Comparison of ENCODE assay signal across 12 cellular contexts in genomic region chr17:16377804-16378400, GRCh38. TPM values are rescaled to one million over a fixed set of nuclear protein-coding genes. Genes with fewer than 3 reads are reported as not detected.
DNase-seq lines count a peak whose midpoint lies in the region; ATAC-seq, FAIRE-seq and TF ChIP-seq lines count a peak whose summit lies in the region.
"Had no signal": no experiment of that assay in that cellular context is flagged by ENCODE, and none has a peak within 500 bp of the region (broad histone marks: within the 10 kb centered on the region; RNA-seq: fewer than 3 reads in every experiment).

No MANE protein-coding gene starts in this region.

- H3K27me3 Mint-ChIP-seq in astrocyte (ENCODE audit: low read depth, unreplicated experiment) = no peaks in the 10 kb centered on the region
- no peaks in the 10 kb centered on the region for H3K27me3 Mint-ChIP-seq in activated CD8-positive, alpha-beta T cell treated with anti-CD3 and anti-CD28 coated beads, Interleukin-2, amount 10 ng/mL, durations not matched to agents 7 days and 5 days (ENCODE audit: low read depth)

- ATAC-seq in activated CD8-positive, alpha-beta T cell treated with anti-CD3 and anti-CD28 coated beads, Interleukin-2, amount 10 ng/mL, durations not matched to agents 7 days and 5 days = no peak

- peaks cover 21% of the 10 kb centered on the region for H3K79me2 ChIP-seq in astrocyte (ENCODE audit: insufficient read depth, low read length)

- H3K36me3 ChIP-seq in astrocyte (ENCODE audit: insufficient read depth, low read length) = peaks cover 6% of the 10 kb centered on the region
- peaks cover 8% of the 10 kb centered on the region for H3K36me3 ChIP-seq in H7 (replicated peaks; ENCODE audit: control insufficient read depth, insufficient read depth, low read length)

- H2AFZ ChIP-seq in astrocyte (ENCODE audit: low read depth, low read length) = no peak overlapping the region

- no peak overlapping the region for H3K4me2 ChIP-seq in astrocyte (ENCODE audit: low read length)

- no peaks in the 10 kb centered on the region for H3K9me3 ChIP-seq in astrocyte (ENCODE audit: insufficient read depth, low read depth, low read length)

- H3K4me1 ChIP-seq in astrocyte (ENCODE audit: insufficient read depth, low read length) = peaks cover 6% of the 10 kb centered on the region

- POLR2A ChIA-PET in activated CD8-positive, alpha-beta T cell treated with anti-CD3 and anti-CD28 coated beads, Interleukin-2, amount 10 ng/mL, durations not matched to agents 7 days and 5 days (lab: Charles Lee) = interaction anchor here (0.6 kb wide), 1 partner anchor 75 kb away, joined by 3 read pairs; no protein-coding TSS in a partner anchor

- H3K27me3 ChIP-seq in astrocyte (ENCODE audit: insufficient read depth, low read length) = no peaks in the 10 kb centered on the region
- H3K27me3 ChIP-seq in H7 (ENCODE audit: control insufficient read depth, insufficient read depth, low read length) = no peaks in the 10 kb centered on the region

- no peak overlapping the region for H3K27ac ChIP-seq in astrocyte (ENCODE audit: low read depth, low read length)
- H3K27ac ChIP-seq: VCaP had no signal

- peaks cover 20% of the 10 kb centered on the region for H4K20me1 ChIP-seq in astrocyte (ENCODE audit: insufficient read depth, low read length)

- peaks cover 4% of the 10 kb centered on the region for H3K4me1 Mint-ChIP-seq in astrocyte (ENCODE audit: low read depth, unreplicated experiment)
- peaks cover 19% of the 10 kb centered on the region for H3K4me1 Mint-ChIP-seq in activated CD8-positive, alpha-beta T cell treated with anti-CD3 and anti-CD28 coated beads, Interleukin-2, amount 10 ng/mL, durations not matched to agents 7 days and 5 days (ENCODE audit: low read depth)

- CTCF ChIA-PET in activated CD8-positive, alpha-beta T cell treated with anti-CD3 and anti-CD28 coated beads, Interleukin-2, amount 10 ng/mL, durations not matched to agents 7 days and 5 days (lab: Charles Lee) = interaction anchor here (1.2 to 2.9 kb wide), 2 partner anchors 14 to 25 kb away, joined by 5 to 20 read pairs; partner anchors contain the start of gene CENPV

- H3K4me3 ChIP-seq in astrocyte (ENCODE audit: insufficient read depth, low read depth, low read length) (no peak overlapping the region), fibroblast of villous mesenchyme (ENCODE audit: low read depth, low read length) (no peak overlapping the region), H7 (ENCODE audit: insufficient read depth, low read depth, low read length) (no peak overlapping the region)

- no peak overlapping the region for H3K4me3 Mint-ChIP-seq in astrocyte (ENCODE audit: unreplicated experiment)
- no peak overlapping the region for H3K4me3 Mint-ChIP-seq in activated CD8-positive, alpha-beta T cell treated with anti-CD3 and anti-CD28 coated beads, Interleukin-2, amount 10 ng/mL, durations not matched to agents 7 days and 5 days

- peaks cover 12% of the 10 kb centered on the region for H3K36me3 Mint-ChIP-seq in astrocyte (ENCODE audit: low read depth, unreplicated experiment)
- peaks cover 22% of the 10 kb centered on the region for H3K36me3 Mint-ChIP-seq in activated CD8-positive, alpha-beta T cell treated with anti-CD3 and anti-CD28 coated beads, Interleukin-2, amount 10 ng/mL, durations not matched to agents 7 days and 5 days (ENCODE audit: low read depth)

- H3K9ac ChIP-seq in astrocyte (ENCODE audit: low read length) = no peak overlapping the region

- peaks cover 3% of the 10 kb centered on the region for H3K9me3 Mint-ChIP-seq in astrocyte (ENCODE audit: unreplicated experiment)
- no peaks in the 10 kb centered on the region for H3K9me3 Mint-ChIP-seq in activated CD8-positive, alpha-beta T cell treated with anti-CD3 and anti-CD28 coated beads, Interleukin-2, amount 10 ng/mL, durations not matched to agents 7 days and 5 days (ENCODE audit: insufficient read depth)
- H3K9me3 Mint-ChIP-seq: immature natural killer cell had no signal

- no peak for FAIRE-seq in astrocyte (lab: Jason Lieb, UNC)

- no peak overlapping the region for H3K27ac Mint-ChIP-seq in astrocyte (ENCODE audit: unreplicated experiment)
- no peak overlapping the region for H3K27ac Mint-ChIP-seq in activated CD8-positive, alpha-beta T cell treated with anti-CD3 and anti-CD28 coated beads, Interleukin-2, amount 10 ng/mL, durations not matched to agents 7 days and 5 days

- DNase-seq in EH (ENCODE audit: low read depth) = peak; percentile 16
- peak; percentile 54 for DNase-seq in astrocyte (ENCODE audit: low read depth)
- peak; percentile 29 for DNase-seq in fibroblast of villous mesenchyme (ENCODE audit: low read depth)
- peak; percentile 81 for DNase-seq in putamen (ENCODE audit: low spot score)
- no peak for DNase-seq in NCI-H2227 treated with DMSO at 0.1 percent for 48 hours (lab: John Stamatoyannopoulos, UW)
- DNase-seq in activated CD8-positive, alpha-beta T cell treated with anti-CD3 and anti-CD28 coated beads, Interleukin-2, amount 10 ng/mL, durations not matched to agents 7 days and 5 days = no peak
- no peak for DNase-seq in DMS153 (lab: John Stamatoyannopoulos, UW)
- no peak for DNase-seq in H7
- DNase-seq: CD4-positive, CD25-positive, alpha-beta regulatory T cell; immature natural killer cell; NCI-H1694 had no signal

- TF ChIP-seq CTCF in astrocyte (IDR thresholded peaks at IDR 0.05; ENCODE audit: insufficient read depth, low read depth, low read length) (no peak), fibroblast of villous mesenchyme (IDR thresholded peaks at IDR 0.05; ENCODE audit: insufficient read depth, low read depth, low read length) (no peak)

RNA-seq across cellular contexts. Expression of gene UBB, which starts 3.0 kb away (rescaled TPM):
- total RNA-seq in astrocyte (1,755 and 1,783 TPM in 2 replicates), fibroblast of villous mesenchyme (1,346 and 1,383 TPM in 2 replicates)
- total RNA-seq in activated CD8-positive, alpha-beta T cell treated with anti-CD3 and anti-CD28 coated beads, Interleukin-2, amount 10 ng/mL, durations not matched to agents 7 days and 5 days = 1,000 to 10,000 TPM; 1,415 to 1,441 TPM
- 1,890 and 2,261 TPM in 2 replicates for total RNA-seq in H7 (2014; rRNA removed; shearing (Covaris generic))

RNA-seq across cellular contexts. Expression of gene CENPV, which starts 24.6 kb away (rescaled TPM):
- 25.1 and 38.8 TPM in 2 replicates for total RNA-seq in astrocyte
- 20.3 and 33.8 TPM in 2 replicates for total RNA-seq in fibroblast of villous mesenchyme
- total RNA-seq in activated CD8-positive, alpha-beta T cell treated with anti-CD3 and anti-CD28 coated beads, Interleukin-2, amount 10 ng/mL, durations not matched to agents 7 days and 5 days = 10 to 100 TPM; 28.6 to 36.4 TPM
- 135 and 159 TPM in 2 replicates for total RNA-seq in H7 (2014; rRNA removed; shearing (Covaris generic))

RNA-seq across cellular contexts. Expression of gene TRPV2, which starts 37.5 kb away (rescaled TPM):
- 0.50 and 0.86 TPM in 2 replicates for total RNA-seq in astrocyte
- 53.5 and 106 TPM in 2 replicates for total RNA-seq in fibroblast of villous mesenchyme
- 100 to 1,000 TPM; 124 to 134 TPM for total RNA-seq in activated CD8-positive, alpha-beta T cell treated with anti-CD3 and anti-CD28 coated beads, Interleukin-2, amount 10 ng/mL, durations not matched to agents 7 days and 5 days
- total RNA-seq in H7 (2014; rRNA removed; shearing (Covaris generic)) = 1.8 and 5.5 TPM in 2 replicates

Comparison
In these comparisons a context has a peak if more than half of its experiments do, and no peak if none do; other contexts are left out.
1. DNase-seq: peak in EH (single experiment), astrocyte (single experiment), fibroblast of villous mesenchyme (single experiment) and putamen (single experiment); none in NCI-H2227 treated with DMSO at 0.1 percent for 48 hours (single experiment), activated CD8-positive, alpha-beta T cell treated with anti-CD3 and anti-CD28 coated beads, Interleukin-2, amount 10 ng/mL, durations not matched to agents 7 days and 5 days (single experiment), DMS153 (single experiment) and H7 (single experiment).